Comparison of ENCODE assay signal across 38 cellular contexts in the genomic region with DNA sequence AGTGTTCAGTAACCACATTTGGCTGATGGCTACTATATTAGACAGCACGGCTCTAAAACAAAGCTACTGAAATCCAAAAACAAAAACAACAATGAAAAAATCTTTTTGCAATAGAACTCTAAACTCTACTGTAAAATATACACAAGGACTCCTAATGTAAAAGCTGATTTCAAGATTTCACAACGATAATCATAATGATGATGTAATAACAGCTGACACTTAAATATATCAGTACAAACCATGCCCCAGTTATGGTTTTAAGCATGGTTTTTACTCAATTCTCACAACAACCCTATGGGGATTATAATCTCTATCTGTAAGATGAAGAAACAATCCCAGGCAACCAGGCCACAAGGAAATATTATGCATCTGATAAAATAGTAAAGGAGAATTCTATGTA. TPM values are rescaled to one million over a fixed set of nuclear protein-coding genes. Genes with fewer than 3 reads are reported as not detected.
"Had no signal": no experiment of that assay in that cellular context is flagged by ENCODE, and none has a peak within 500 bp of the region (broad histone marks: within the 10 kb centered on the region; RNA-seq: fewer than 3 reads in every experiment).

No MANE protein-coding gene starts in this region.

- H3K27me3 ChIP-seq: adrenal gland, body of pancreas, brain microvascular endothelial cell, breast epithelium had no signal

- ATAC-seq: activated CD4-positive, alpha-beta T cell treated with anti-CD3 and anti-CD28 coated beads for 36 hours; activated CD4-positive, CD25-positive, alpha-beta regulatory T cell treated with anti-CD3 and anti-CD28 coated beads, Interleukin-2, amount 50 U/mL, for 24 hours; activated CD8-positive, alpha-beta memory T cell treated with anti-CD3 and anti-CD28 coated beads, Interleukin-2, amount 10 ng/mL, durations not matched to agents 7 days and 5 days; activated CD8-positive, alpha-beta T cell treated with anti-CD3 and anti-CD28 coated beads, Interleukin-2, amount 10 ng/mL, durations not matched to agents 7 days and 5 days; activated naive CD8-positive, alpha-beta T cell treated with anti-CD3 and anti-CD28 coated beads, Interleukin-2, amount 50 U/mL, for 24 hours; body of pancreas; WTC11 had no signal

- H3K4me1 ChIP-seq: adrenal gland, breast epithelium had no signal

- H3K4me1 Mint-ChIP-seq: activated CD4-positive, alpha-beta memory T cell treated with anti-CD3 and anti-CD28 coated beads, Interleukin-2, amount 10 ng/mL, durations not matched to agents 7 days and 5 days; activated CD8-positive, alpha-beta memory T cell treated with anti-CD3 and anti-CD28 coated beads, Interleukin-2, amount 10 ng/mL, durations not matched to agents 7 days and 5 days had no signal

- H3K27me3 Mint-ChIP-seq: activated CD4-positive, alpha-beta memory T cell treated with anti-CD3 and anti-CD28 coated beads, Interleukin-2, amount 10 ng/mL, durations not matched to agents 7 days and 5 days; activated naive CD8-positive, alpha-beta T cell treated with anti-CD3 and anti-CD28 coated beads, Interleukin-2, amount 10 ng/mL, durations not matched to agents 7 days and 5 days had no signal

- H3K27ac ChIP-seq: adrenal gland, body of pancreas, brain microvascular endothelial cell, breast epithelium, WERI-Rb-1 had no signal

- H3K27ac Mint-ChIP-seq: activated CD4-positive, alpha-beta memory T cell treated with anti-CD3 and anti-CD28 coated beads, Interleukin-2, amount 10 ng/mL, durations not matched to agents 7 days and 5 days; activated CD4-positive, alpha-beta T cell treated with anti-CD3 and anti-CD28 coated beads for 36 hours; activated CD4-positive, alpha-beta T cell treated with anti-CD3 and anti-CD28 coated beads, Interleukin-2, amount 10 ng/mL, durations not matched to agents 7 days and 5 days; activated CD8-positive, alpha-beta memory T cell treated with anti-CD3 and anti-CD28 coated beads, Interleukin-2, amount 10 ng/mL, durations not matched to agents 7 days and 5 days; activated CD8-positive, alpha-beta T cell treated with anti-CD3 and anti-CD28 coated beads, Interleukin-2, amount 10 ng/mL, durations not matched to agents 7 days and 5 days; activated naive CD4-positive, alpha-beta T cell treated with anti-CD3 and anti-CD28 coated beads, Interleukin-2, amount 10 ng/mL, durations not matched to agents 7 days and 5 days; activated naive CD4-positive, alpha-beta T cell treated with anti-CD3 and anti-CD28 coated beads, Interleukin-2, amount 50 U/mL, for 24 hours; activated naive CD8-positive, alpha-beta T cell; activated naive CD8-positive, alpha-beta T cell treated with anti-CD3 and anti-CD28 coated beads, Interleukin-2, amount 10 ng/mL, durations not matched to agents 7 days and 5 days; activated naive CD8-positive, alpha-beta T cell treated with anti-CD3 and anti-CD28 coated beads, Interleukin-2, amount 50 U/mL, for 24 hours; activated T-cell treated with anti-CD3 and anti-CD28 coated beads, Interleukin-2, amount 50 U/mL, for 24 hours; activated T-helper 2 cell treated with anti-CD3 and anti-CD28 coated beads, Interferon-gamma antibody, Interleukin-2, Interleukin-4, amounts not matched to agents 10 μg/mL and 5 μg/mL and 100 μg/mL, durations not matched to agents 14 hours and 24 hours and 36 hours; T-helper 1 cell treated with Interleukin-12 subunit alpha and Interleukin-12 subunit beta and Interleukin-4 antibody, amounts not matched to agents 30 μg/mL and 1 μg/mL, for 36 hours; T-helper 2 cell treated with Interferon-gamma antibody and Interleukin-4, amounts not matched to agents 5 μg/mL and 100 μg/mL, for 36 hours; WTC11 had no signal

- H3K4me3 Mint-ChIP-seq: activated CD4-positive, alpha-beta memory T cell treated with anti-CD3 and anti-CD28 coated beads, Interleukin-2, amount 10 ng/mL, durations not matched to agents 7 days and 5 days; activated CD4-positive, alpha-beta T cell treated with anti-CD3 and anti-CD28 coated beads for 36 hours; activated CD4-positive, alpha-beta T cell treated with anti-CD3 and anti-CD28 coated beads, Interleukin-2, amount 10 ng/mL, durations not matched to agents 7 days and 5 days; activated CD8-positive, alpha-beta memory T cell treated with anti-CD3 and anti-CD28 coated beads, Interleukin-2, amount 10 ng/mL, durations not matched to agents 7 days and 5 days; activated CD8-positive, alpha-beta T cell treated with anti-CD3 and anti-CD28 coated beads, Interleukin-2, amount 10 ng/mL, durations not matched to agents 7 days and 5 days; activated naive CD4-positive, alpha-beta T cell treated with anti-CD3 and anti-CD28 coated beads, Interleukin-2, amount 10 ng/mL, durations not matched to agents 7 days and 5 days; activated naive CD4-positive, alpha-beta T cell treated with anti-CD3 and anti-CD28 coated beads, Interleukin-2, amount 50 U/mL, for 24 hours; activated naive CD8-positive, alpha-beta T cell; activated naive CD8-positive, alpha-beta T cell treated with anti-CD3 and anti-CD28 coated beads, Interleukin-2, amount 10 ng/mL, durations not matched to agents 7 days and 5 days; activated naive CD8-positive, alpha-beta T cell treated with anti-CD3 and anti-CD28 coated beads, Interleukin-2, amount 50 U/mL, for 24 hours; activated T-cell treated with anti-CD3 and anti-CD28 coated beads, Interleukin-2, amount 50 U/mL, for 24 hours; T-helper 1 cell treated with Interleukin-12 subunit alpha and Interleukin-12 subunit beta and Interleukin-4 antibody, amounts not matched to agents 30 μg/mL and 1 μg/mL, for 36 hours; T-helper 2 cell treated with Interferon-gamma antibody and Interleukin-4, amounts not matched to agents 5 μg/mL and 100 μg/mL, for 36 hours; WTC11 had no signal

- DNase-seq: activated CD4-positive, alpha-beta memory T cell treated with anti-CD3 and anti-CD28 coated beads, Interleukin-2, amount 10 ng/mL, durations not matched to agents 7 days and 5 days; activated CD4-positive, alpha-beta T cell treated with anti-CD3 and anti-CD28 coated beads for 1 hour; activated CD4-positive, alpha-beta T cell treated with anti-CD3 and anti-CD28 coated beads for 36 hours; activated CD4-positive, alpha-beta T cell treated with anti-CD3 and anti-CD28 coated beads for 48 hours; activated CD4-positive, alpha-beta T cell treated with anti-CD3 and anti-CD28 coated beads, Interleukin-2, amount 10 ng/mL, durations not matched to agents 7 days and 5 days; activated CD4-positive, alpha-beta T cell treated with anti-CD3 and anti-CD28 coated beads, Interleukin-2, amount 50 U/mL, for 48 hours; activated CD4-positive, CD25-positive, alpha-beta regulatory T cell; activated CD8-positive, alpha-beta memory T cell treated with anti-CD3 and anti-CD28 coated beads for 24 hours; activated CD8-positive, alpha-beta memory T cell treated with anti-CD3 and anti-CD28 coated beads, Interleukin-2, amount 10 ng/mL, durations not matched to agents 7 days and 5 days; activated CD8-positive, alpha-beta memory T cell treated with anti-CD3 and anti-CD28 coated beads, Interleukin-2, amount 50 U/mL, for 48 hours; activated CD8-positive, alpha-beta T cell treated with anti-CD3 and anti-CD28 coated beads, Interleukin-2, amount 10 ng/mL, durations not matched to agents 7 days and 5 days; activated effector memory CD4-positive, alpha-beta T cell treated with Interleukin-2 at 50 U/mL for 16 hours; activated gamma-delta T cell; activated naive CD4-positive, alpha-beta T cell treated with anti-CD3 and anti-CD28 coated beads, Interleukin-2, amount 10 ng/mL, durations not matched to agents 7 days and 5 days; activated naive CD4-positive, alpha-beta T cell treated with Interleukin-2 at 50 U/mL for 16 hours; activated naive CD8-positive, alpha-beta T cell treated with anti-CD3 and anti-CD28 coated beads, Interleukin-2, amount 10 ng/mL, durations not matched to agents 7 days and 5 days; activated naive CD8-positive, alpha-beta T cell treated with anti-CD3 and anti-CD28 coated beads, Interleukin-2, amount 50 U/mL, for 24 hours; activated T-cell treated with anti-CD3 and anti-CD28 coated beads, Interleukin-2, amount 50 U/mL, for 24 hours; activated T-cell treated with anti-CD3 and anti-CD28 coated beads, Interleukin-2, amount 50 U/mL, for 48 hours; adrenal gland; amniotic stem cell; aorta; body of pancreas; brain microvascular endothelial cell; central memory CD4-positive, alpha-beta T cell; T-helper 2 cell; T-helper 9 cell; WERI-Rb-1 had no signal

- H3K4me3 ChIP-seq: adrenal gland, body of pancreas, breast epithelium had no signal

- H3K36me3 ChIP-seq: adrenal gland had no signal

RNA-seq across cellular contexts. Expression of a gene that starts 55.1 kb away (rescaled TPM):
- total RNA-seq: astrocyte, body of pancreas, cardiac septum had no signal
- polyA plus RNA-seq: aorta had no signal
